ENCODE assay signal across 1 cellular context in the genomic region with DNA sequence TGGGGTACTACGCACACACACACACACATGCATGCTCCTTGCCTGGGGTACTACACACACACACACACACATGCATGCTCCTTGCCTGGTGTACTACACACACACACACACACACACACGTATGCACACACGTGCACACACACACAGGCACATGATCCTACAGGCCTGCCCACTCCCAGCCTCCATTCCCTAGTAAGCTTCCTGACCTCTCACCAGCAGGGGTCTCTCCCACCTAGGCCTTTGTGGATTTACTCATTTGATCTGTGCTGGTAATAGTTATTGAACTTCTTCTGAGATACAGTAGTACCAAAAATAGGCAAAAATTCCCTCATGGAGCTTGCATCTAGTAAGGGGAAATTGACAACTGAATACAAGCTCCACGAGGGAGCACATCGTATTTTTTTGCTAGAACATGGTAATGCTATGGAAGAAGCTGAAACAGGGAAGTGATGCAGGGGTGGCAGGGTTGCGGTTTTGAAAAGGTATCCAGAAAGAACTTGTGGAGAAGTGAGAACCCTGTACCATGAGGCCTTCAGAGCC.
TF ChIP-seq lines count a peak whose summit lies in the region.

No MANE protein-coding gene starts in this region.

TF ChIP-seq in K562, 482 proteins besides CTCF, POLR2A, EP300 and RAD21 (continues in another document):
- TF ChIP-seq ZNF316 (IDR thresholded peaks at IDR 0.05) (peak; percentile 73), NFIC (IDR thresholded peaks at IDR 0.05) (peak; percentile 14; the same call in 1 of the 2 replicates), MBD1 (CRISPR knock-in tag; IDR thresholded peaks at IDR 0.05) (no peak), MYC (IDR thresholded peaks at IDR 0.05; ENCODE audit: low read depth, low read length) (peak; percentile 39), MYC (CRISPR knock-in tag; IDR thresholded peaks at IDR 0.05; ENCODE audit: borderline replicate concordance, low read depth) (no peak), MAZ (CRISPR knock-in tag; conservative IDR thresholded peaks at IDR 0.05 in 1 of 2, IDR thresholded peaks at IDR 0.05 in 1 of 2) (0 out of 4 replicates have a peak, but pooled peaks of 1 of the 2 experiments have one; percentile 15), KHSRP (IDR thresholded peaks at IDR 0.05) (no peak), FOXK2 (conservative IDR thresholded peaks at IDR 0.05 in 1 of 2, IDR thresholded peaks at IDR 0.05 in 1 of 2; ENCODE audit: low read depth in 2 of 2) (peak; percentile 16 to 48; a peak in 1 of 4 replicates), DPF2 (IDR thresholded peaks at IDR 0.05) (0 out of 2 replicates have a peak, but pooled peaks have one; percentile 16), PHF8 (IDR thresholded peaks at IDR 0.05; ENCODE audit: borderline replicate concordance, low read length) (no peak), SPI1 (IDR thresholded peaks at IDR 0.05; ENCODE audit: borderline replicate concordance, low read depth, low read length) (0 out of 2 replicates have a peak, but pooled peaks have one; percentile 13), SRSF3 (IDR thresholded peaks at IDR 0.05; ENCODE audit: insufficient read depth, low read length) (no peak), NFE2 (IDR thresholded peaks at IDR 0.05; ENCODE audit: low read depth) (no peak), HLTF (IDR thresholded peaks at IDR 0.05) (peak; percentile 75; the same call in 1 of the 2 replicates), LARP7 (IDR thresholded peaks at IDR 0.05) (peak; percentile 85; the same call in 1 of the 2 replicates), ARID2 (IDR thresholded peaks at IDR 0.05) (peak; percentile 97), ZNF121 (CRISPR knock-in tag; conservative IDR thresholded peaks at IDR 0.05) (no peak), KLF13 (tag; IDR thresholded peaks at IDR 0.05; ENCODE audit: borderline replicate concordance, low read depth) (no peak), SOX6 (IDR thresholded peaks at IDR 0.05) (0 out of 2 replicates have a peak, but pooled peaks have one; percentile 20), RBM34 (IDR thresholded peaks at IDR 0.05; ENCODE audit: borderline replicate concordance, insufficient read depth, low read length) (no peak), PTRF (tag; IDR thresholded peaks at IDR 0.05) (no peak), ZNF609 (CRISPR knock-in tag; IDR thresholded peaks at IDR 0.05; ENCODE audit: borderline replicate concordance) (no peak), ZNF24 (IDR thresholded peaks at IDR 0.05) (no peak), MEF2D (tag; conservative IDR thresholded peaks at IDR 0.05; ENCODE audit: low read depth) (no peak), ZNF133 (CRISPR knock-in tag; IDR thresholded peaks at IDR 0.05) (no peak), STAG1 (CRISPR knock-in tag; IDR thresholded peaks at IDR 0.05; ENCODE audit: borderline replicate concordance) (peak; percentile 71; the same call in 1 of the 2 replicates), MAFK (IDR thresholded peaks at IDR 0.05; ENCODE audit: low read length) (0 out of 2 replicates have a peak, but pooled peaks have one; percentile 26), PHB2 (IDR thresholded peaks at IDR 0.05; ENCODE audit: low read depth) (no peak), DIDO1 (tag; IDR thresholded peaks at IDR 0.05; ENCODE audit: low read depth) (peak; percentile 64; the same call in 1 of the 2 replicates), CC2D1A (IDR thresholded peaks at IDR 0.05) (peak; percentile 89), ZNF79 (CRISPR knock-in tag; IDR thresholded peaks at IDR 0.05; ENCODE audit: low read depth) (no peak), BHLHE40 (IDR thresholded peaks at IDR 0.05; ENCODE audit: low read length) (peak; percentile 97), TRIM24 (IDR thresholded peaks at IDR 0.05) (peak; percentile 48 to 64; a peak in 3 of 4 replicates), DEAF1 (CRISPR knock-in tag; IDR thresholded peaks at IDR 0.05) (peak; percentile 87), THRB (CRISPR knock-in tag; conservative IDR thresholded peaks at IDR 0.05) (peak; percentile 76; the same call in 1 of the 2 replicates), NR1H2 (CRISPR knock-in tag; IDR thresholded peaks at IDR 0.05) (no peak), ZNF644 (tag; IDR thresholded peaks at IDR 0.05; ENCODE audit: low read depth) (no peak), PBX2 (CRISPR knock-in tag; IDR thresholded peaks at IDR 0.05; ENCODE audit: low read depth) (no peak), PBX2 (tag; conservative IDR thresholded peaks at IDR 0.05; ENCODE audit: low read depth) (no peak), SMC3 (conservative IDR thresholded peaks at IDR 0.05; ENCODE audit: insufficient read depth, low read depth, low read length) (peak; percentile 90), CTBP1 (IDR thresholded peaks at IDR 0.05; ENCODE audit: borderline replicate concordance) (peak; percentile 30; the same call in 1 of the 2 replicates), POU5F1 (IDR thresholded peaks at IDR 0.05; ENCODE audit: borderline replicate concordance, low read depth, low read length, partially characterized antibody) (no peak), TAF7 (tag; IDR thresholded peaks at IDR 0.05) (no peak)
- TF ChIP-seq, protein P1, sequence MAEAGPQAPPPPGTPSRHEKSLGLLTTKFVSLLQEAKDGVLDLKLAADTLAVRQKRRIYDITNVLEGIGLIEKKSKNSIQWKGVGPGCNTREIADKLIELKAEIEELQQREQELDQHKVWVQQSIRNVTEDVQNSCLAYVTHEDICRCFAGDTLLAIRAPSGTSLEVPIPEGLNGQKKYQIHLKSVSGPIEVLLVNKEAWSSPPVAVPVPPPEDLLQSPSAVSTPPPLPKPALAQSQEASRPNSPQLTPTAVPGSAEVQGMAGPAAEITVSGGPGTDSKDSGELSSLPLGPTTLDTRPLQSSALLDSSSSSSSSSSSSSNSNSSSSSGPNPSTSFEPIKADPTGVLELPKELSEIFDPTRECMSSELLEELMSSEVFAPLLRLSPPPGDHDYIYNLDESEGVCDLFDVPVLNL (CRISPR knock-in tag; IDR thresholded peaks at IDR 0.05; ENCODE audit: low read depth), result no peak
- TF ChIP-seq, protein P2, sequence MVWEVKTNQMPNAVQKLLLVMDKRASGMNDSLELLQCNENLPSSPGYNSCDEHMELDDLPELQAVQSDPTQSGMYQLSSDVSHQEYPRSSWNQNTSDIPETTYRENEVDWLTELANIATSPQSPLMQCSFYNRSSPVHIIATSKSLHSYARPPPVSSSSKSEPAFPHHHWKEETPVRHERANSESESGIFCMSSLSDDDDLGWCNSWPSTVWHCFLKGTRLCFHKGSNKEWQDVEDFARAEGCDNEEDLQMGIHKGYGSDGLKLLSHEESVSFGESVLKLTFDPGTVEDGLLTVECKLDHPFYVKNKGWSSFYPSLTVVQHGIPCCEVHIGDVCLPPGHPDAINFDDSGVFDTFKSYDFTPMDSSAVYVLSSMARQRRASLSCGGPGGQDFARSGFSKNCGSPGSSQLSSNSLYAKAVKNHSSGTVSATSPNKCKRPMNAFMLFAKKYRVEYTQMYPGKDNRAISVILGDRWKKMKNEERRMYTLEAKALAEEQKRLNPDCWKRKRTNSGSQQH (CRISPR knock-in tag; IDR thresholded peaks at IDR 0.05), result peak; percentile 65; the same call in 1 of the 2 replicates
- TF ChIP-seq, protein P3, sequence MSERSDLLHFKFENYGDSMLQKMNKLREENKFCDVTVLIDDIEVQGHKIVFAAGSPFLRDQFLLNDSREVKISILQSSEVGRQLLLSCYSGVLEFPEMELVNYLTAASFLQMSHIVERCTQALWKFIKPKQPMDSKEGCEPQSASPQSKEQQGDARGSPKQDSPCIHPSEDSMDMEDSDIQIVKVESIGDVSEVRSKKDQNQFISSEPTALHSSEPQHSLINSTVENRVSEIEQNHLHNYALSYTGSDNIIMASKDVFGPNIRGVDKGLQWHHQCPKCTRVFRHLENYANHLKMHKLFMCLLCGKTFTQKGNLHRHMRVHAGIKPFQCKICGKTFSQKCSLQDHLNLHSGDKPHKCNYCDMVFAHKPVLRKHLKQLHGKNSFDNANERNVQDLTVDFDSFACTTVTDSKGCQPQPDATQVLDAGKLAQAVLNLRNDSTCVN (CRISPR knock-in tag; IDR thresholded peaks at IDR 0.05), result 0 out of 2 replicates have a peak, but pooled peaks have one; percentile 32
- TF ChIP-seq, protein P4, sequence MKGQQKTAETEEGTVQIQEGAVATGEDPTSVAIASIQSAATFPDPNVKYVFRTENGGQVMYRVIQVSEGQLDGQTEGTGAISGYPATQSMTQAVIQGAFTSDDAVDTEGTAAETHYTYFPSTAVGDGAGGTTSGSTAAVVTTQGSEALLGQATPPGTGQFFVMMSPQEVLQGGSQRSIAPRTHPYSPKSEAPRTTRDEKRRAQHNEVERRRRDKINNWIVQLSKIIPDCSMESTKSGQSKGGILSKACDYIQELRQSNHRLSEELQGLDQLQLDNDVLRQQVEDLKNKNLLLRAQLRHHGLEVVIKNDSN (CRISPR knock-in tag; IDR thresholded peaks at IDR 0.05), result peak; percentile 35; the same call in 1 of the 2 replicates
